9 cellular contexts compared by ENCODE assay signal in genomic region chr13:73090116-73090811, GRCh38. TPM values are rescaled to one million over a fixed set of nuclear protein-coding genes. Genes with fewer than 3 reads are reported as not detected.
DNase-seq lines count a peak whose midpoint lies in the region; ATAC-seq and TF ChIP-seq lines count a peak whose summit lies in the region.
"Had no signal": no experiment of that assay in that cellular context is flagged by ENCODE, and none has a peak within 500 bp of the region (broad histone marks: within the 10 kb centered on the region; RNA-seq: fewer than 3 reads in every experiment).

No MANE protein-coding gene starts in this region.

- H3K4me1 ChIP-seq in mesodermal cell (ENCODE audit: control insufficient read depth, insufficient read depth, low read length, poor library complexity, severe bottlenecking), result no peaks in the 10 kb centered on the region

- no peaks in the 10 kb centered on the region for H3K36me3 ChIP-seq in mesodermal cell (ENCODE audit: control insufficient read depth, insufficient read depth, low read length)

- peaks cover 18% of the 10 kb centered on the region for H3K9me3 ChIP-seq in mesodermal cell (ENCODE audit: control insufficient read depth, low read length)

- H3K4me3 ChIP-seq in astrocyte of the cerebellum (ENCODE audit: low read depth, low read length) (no peak overlapping the region), mesodermal cell (ENCODE audit: extremely low read depth, insufficient read depth, low read length, poor library complexity, severe bottlenecking) (no peak overlapping the region)

- WGBS in mesodermal cell (ENCODE audit: insufficient coverage in 2 of 2), 2 experiments, result 54 to 96% methylated on average over 4 to 5 of the region's 7 CpGs

- DNase-seq in NCI-H82 (lab: John Stamatoyannopoulos, UW) (peak; percentile 19), NCI-H82 treated with DMSO at 0.1 percent for 48 hours (lab: John Stamatoyannopoulos, UW; ENCODE audit: unreplicated experiment) (no peak), LoVo (ENCODE audit: low spot score) (peak; percentile 94), astrocyte of the cerebellum (ENCODE audit: low read depth) (peak; percentile 67), SK-N-DZ (ENCODE audit: low spot score) (no peak)
- no peak for DNase-seq in central memory CD4-positive, alpha-beta T cell

- peak overlapping the region; percentile 79 for H3K27ac ChIP-seq in mesodermal cell (ENCODE audit: low read depth, low read length, severe bottlenecking)
- H3K27ac ChIP-seq: C4-2B had no signal

- no peak for TF ChIP-seq CTCF in astrocyte of the cerebellum (IDR thresholded peaks at IDR 0.05; ENCODE audit: low read depth, low read length, missing control alignments)

- no peak for ATAC-seq in GM18520 (IDR thresholded peaks at IDR 0.05; ENCODE audit: unreplicated experiment)

- in situ Hi-C loops in astrocyte of the cerebellum (cut with HindIII; ENCODE audit: low sequenced_read_pairs), result no loop called here

RNA-seq across cellular contexts. Expression of gene KLF5, which starts 31.5 kb away (rescaled TPM):
- 7.0 TPM for polyA plus RNA-seq in mesodermal cell (2013, experiment 1 of 2)
- 8.5 TPM for polyA plus RNA-seq in mesodermal cell (2013, experiment 2 of 2)
- 0.60 and 0.66 TPM in 2 replicates for polyA plus RNA-seq in SK-N-DZ (2014; cell fraction: cytosol; rRNA removed)
- polyA plus RNA-seq in SK-N-DZ (2014; cell fraction: nucleus; rRNA removed), result 0.42 and 0.78 TPM in 2 replicates

Comparison
In these comparisons a context has a peak if more than half of its experiments do, and no peak if none do; other contexts are left out.
1. DNase-seq: peak in NCI-H82 (single experiment), LoVo (single experiment) and astrocyte of the cerebellum (single experiment); none in NCI-H82 treated with DMSO at 0.1 percent for 48 hours (single experiment), central memory CD4-positive, alpha-beta T cell (single experiment) and SK-N-DZ (single experiment).